ENCODE assay signal across 25 cellular contexts in genomic region chr9:107592439-107592838, GRCh38.
DNase-seq lines count a peak whose midpoint lies in the region; ATAC-seq and TF ChIP-seq lines count a peak whose summit lies in the region.
"Had no signal": no experiment of that assay in that cellular context is flagged by ENCODE, and none has a peak within 500 bp of the region (broad histone marks: within the 10 kb centered on the region; RNA-seq: fewer than 3 reads in every experiment).

No MANE protein-coding gene starts in this region.

- TF ChIP-seq CTCF in WTC11 (IDR thresholded peaks at IDR 0.05) (no peak), nephron progenitor cell (IDR thresholded peaks at IDR 0.05) (no peak)

- H3K4me1 ChIP-seq in right cardiac atrium (ENCODE audit: control insufficient read depth, insufficient read depth, low read length), result peaks cover 2% of the 10 kb centered on the region
- H3K4me1 ChIP-seq: A549 had no signal

- H3K9me3 Mint-ChIP-seq in WTC11 (no peaks in the 10 kb centered on the region), nephron progenitor cell (no peaks in the 10 kb centered on the region)
- H3K9me3 Mint-ChIP-seq: CD4-positive, alpha-beta T cell; CD8-positive, alpha-beta T cell had no signal

- H3K4me1 Mint-ChIP-seq in WTC11 (peaks cover 19% of the 10 kb centered on the region), nephron progenitor cell (peaks cover 11% of the 10 kb centered on the region)
- H3K4me1 Mint-ChIP-seq: B cell had no signal

- no peak overlapping the region for H3K27ac ChIP-seq in right cardiac atrium (ENCODE audit: low read length)
- H3K27ac ChIP-seq: 22Rv1; A549; BLaER1 treated with 17β-estradiol and CSF1 and Interleukin-3, amounts not matched to agents 10 nM and 100 nM; C4-2B had no signal

- no peak overlapping the region for H3K4me3 ChIP-seq in right cardiac atrium (ENCODE audit: low read length)
- H3K4me3 ChIP-seq: A549; BLaER1 treated with 17β-estradiol and CSF1 and Interleukin-3, amounts not matched to agents 10 nM and 100 nM; GM12878 had no signal

- H3K27me3 ChIP-seq in right cardiac atrium (ENCODE audit: control insufficient read depth, insufficient read depth), result no peaks in the 10 kb centered on the region
- H3K27me3 ChIP-seq: BLaER1 treated with 17β-estradiol and CSF1 and Interleukin-3, amounts not matched to agents 10 nM and 100 nM had no signal

- H3K36me3 Mint-ChIP-seq in WTC11 (no peaks in the 10 kb centered on the region), nephron progenitor cell (ENCODE audit: low read depth) (no peaks in the 10 kb centered on the region)
- H3K36me3 Mint-ChIP-seq: CD8-positive, alpha-beta T cell had no signal

- ATAC-seq in WTC11 (no peak), GM19463 (IDR thresholded peaks at IDR 0.05; ENCODE audit: unreplicated experiment) (no peak), right cardiac atrium (no peak)
- ATAC-seq: A549; CD8-positive, alpha-beta T cell; GM12878 had no signal

- H3K27me3 Mint-ChIP-seq in WTC11 (ENCODE audit: low read depth), result no peaks in the 10 kb centered on the region
- H3K27me3 Mint-ChIP-seq in nephron progenitor cell (ENCODE audit: low read depth, poor library complexity), result peaks cover 7% of the 10 kb centered on the region
- H3K27me3 Mint-ChIP-seq: CD4-positive, alpha-beta T cell had no signal

- 95% methylated on average over 8 of the region's 8 CpGs for WGBS in right cardiac atrium

- no peak overlapping the region for H3K4me3 Mint-ChIP-seq in WTC11
- no peak overlapping the region for H3K4me3 Mint-ChIP-seq in nephron progenitor cell
- H3K4me3 Mint-ChIP-seq: B cell; CD4-positive, alpha-beta T cell; CD8-positive, alpha-beta T cell had no signal

- peak; percentile 14 for DNase-seq in Caki2 (ENCODE audit: low read depth)
- no peak for DNase-seq in WTC11 (ENCODE audit: low spot score)
- peak; percentile 58 for DNase-seq in kidney tubule cell (ENCODE audit: low spot score)
- DNase-seq in nephron progenitor cell, result peak; percentile 23
- no peak for DNase-seq in SW 1271 (lab: John Stamatoyannopoulos, UW)
- no peak for DNase-seq in NCI-H2081 (lab: John Stamatoyannopoulos, UW)
- DNase-seq in right cardiac atrium, result no peak
- DNase-seq: AML-193; CD4-positive, alpha-beta T cell; CD8-positive, alpha-beta T cell; DMS 273 treated with DMSO at 0.1 percent for 48 hours; DMS153; DMS53; DMS79; DND-41; EL; GDM1 had no signal

- CTCF ChIA-PET in WTC11 (lab: Charles Lee), result no interaction called here

- in situ Hi-C loops in Caki2 (cut with HindIII; ENCODE audit: low pct_unique_long_range_greater_than_20kb, low sequenced_read_pairs), result no loop called here

- POLR2A ChIA-PET in WTC11 (lab: Charles Lee), result no interaction called here

- intact Hi-C loops in right cardiac atrium (cut with DNase I), result no loop called here

- H3K9me3 ChIP-seq in right cardiac atrium (ENCODE audit: control insufficient read depth, low read length), result no peaks in the 10 kb centered on the region
- H3K9me3 ChIP-seq: A549; BLaER1 treated with 17β-estradiol and CSF1 and Interleukin-3, amounts not matched to agents 10 nM and 100 nM; Caco-2 had no signal

- no peak overlapping the region for H3K27ac Mint-ChIP-seq in WTC11
- H3K27ac Mint-ChIP-seq in nephron progenitor cell, result no peak overlapping the region
- H3K27ac Mint-ChIP-seq: B cell; CD4-positive, alpha-beta T cell; CD8-positive, alpha-beta T cell had no signal

TF ChIP-seq in WTC11, 78 proteins besides CTCF, POLR2A, EP300 and RAD21:
- TF ChIP-seq AR (CRISPR knock-in tag; IDR thresholded peaks at IDR 0.05) (no peak), ZNF121 (CRISPR knock-in tag; IDR thresholded peaks at IDR 0.05) (peak; percentile 77)

Comparison
In these comparisons a context has a peak if more than half of its experiments do, and no peak if none do; other contexts are left out.
1. DNase-seq: peak in Caki2 (single experiment), kidney tubule cell (single experiment) and nephron progenitor cell (single experiment); none in WTC11 (single experiment), SW 1271 (0 of 2), NCI-H2081 (0 of 2) and right cardiac atrium (0 of 3).